In genomic region chr12:15982921-15983320, GRCh38 we compare ENCODE assay signal across 1 cellular context.
TF ChIP-seq lines count a peak whose summit lies in the region.

No MANE protein-coding gene starts in this region.

TF ChIP-seq in GM23338, 12 proteins besides CTCF, POLR2A, EP300 and RAD21 (continued from another document):
- TF ChIP-seq REST (IDR thresholded peaks at IDR 0.05; ENCODE audit: unreplicated experiment) (no peak), CREB1 (CRISPR knock-in tag; IDR thresholded peaks at IDR 0.05; ENCODE audit: low read depth) (no peak), ZNF331 (CRISPR knock-in tag; IDR thresholded peaks at IDR 0.05; ENCODE audit: low read depth) (no peak)
